In the genomic region with DNA sequence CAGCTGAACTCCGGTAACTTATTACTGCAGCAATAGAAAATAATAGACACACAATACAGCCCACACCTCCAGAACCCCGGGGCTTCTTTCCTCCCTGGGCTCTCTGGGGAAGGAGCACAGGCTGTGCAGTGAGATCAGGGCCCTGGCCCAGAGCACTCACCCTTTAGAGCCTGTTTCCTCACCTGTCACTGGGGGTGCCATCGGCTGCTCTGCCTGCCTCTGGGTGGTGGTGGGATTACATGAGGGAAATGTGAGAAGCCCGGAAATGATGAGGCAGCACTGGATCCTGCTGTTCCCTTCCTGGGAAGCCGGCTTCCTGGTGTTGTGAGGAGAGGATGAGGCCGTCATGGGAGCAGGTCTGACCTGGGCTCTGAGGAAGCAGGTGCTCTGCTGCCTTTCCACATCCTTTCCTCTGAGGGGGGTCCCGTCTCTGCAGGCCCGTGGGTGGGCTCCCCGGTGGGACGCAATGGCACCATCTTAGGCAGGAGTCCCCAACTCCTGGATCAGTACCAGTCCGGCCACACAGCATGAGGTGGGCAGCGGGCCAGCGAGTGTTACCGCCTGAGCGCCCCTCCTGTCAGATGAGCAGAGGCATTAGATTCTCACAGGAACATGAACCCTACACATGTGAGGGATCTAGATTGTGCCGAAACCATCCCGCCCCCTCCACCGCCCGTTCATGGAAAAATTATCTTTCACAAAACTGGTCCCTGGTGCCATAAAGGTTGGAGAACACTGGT, we compare ENCODE assay signal across 12 cellular contexts.
"Had no signal": no experiment of that assay in that cellular context is flagged by ENCODE, and none has a peak within 500 bp of the region (broad histone marks: within the 10 kb centered on the region; RNA-seq: fewer than 3 reads in every experiment).

No MANE protein-coding gene starts in this region.

- H3K9me3 Mint-ChIP-seq: activated naive CD4-positive, alpha-beta T cell treated with anti-CD3 and anti-CD28 coated beads, Interleukin-2, amount 50 U/mL, for 72 hours; activated T-cell treated with anti-CD3 and anti-CD28 coated beads, Interleukin-2, amount 50 U/mL, for 4 hours had no signal

- H3K36me3 ChIP-seq: esophagus squamous epithelium, tibial nerve had no signal

- H3K27ac Mint-ChIP-seq: brain had no signal

- H3K27me3 ChIP-seq: esophagus squamous epithelium, tibial nerve had no signal

- ATAC-seq: activated naive CD4-positive, alpha-beta T cell treated with anti-CD3 and anti-CD28 coated beads, Interleukin-2, amount 50 U/mL, for 72 hours; activated T-cell treated with anti-CD3 and anti-CD28 coated beads, Interleukin-2, amount 50 U/mL, for 4 hours had no signal

- H3K4me1 ChIP-seq: tibial nerve had no signal

- DNase-seq: activated CD4-positive, alpha-beta T cell treated with anti-CD3 and anti-CD28 coated beads, Interleukin-2, amount 50 U/mL, for 4 hours; activated effector memory CD4-positive, alpha-beta T cell treated with anti-CD3 and anti-CD28 coated beads, Interleukin-2, amount 50 U/mL, for 16 hours; activated T-cell treated with anti-CD3 and anti-CD28 coated beads, Interleukin-2, amount 50 U/mL, for 4 hours; amygdala; cerebellar nuclear complex; esophagus squamous epithelium; foreskin fibroblast; posterior cingulate gyrus had no signal

- H3K27me3 Mint-ChIP-seq: brain had no signal

- H3K9me3 ChIP-seq: esophagus squamous epithelium, tibial nerve had no signal

- H3K27ac ChIP-seq: esophagus squamous epithelium, tibial nerve had no signal

- H3K36me3 Mint-ChIP-seq: activated naive CD4-positive, alpha-beta T cell treated with anti-CD3 and anti-CD28 coated beads, Interleukin-2, amount 50 U/mL, for 72 hours; brain had no signal

- H3K4me3 ChIP-seq: esophagus squamous epithelium, smooth muscle cell, tibial nerve had no signal

- H3K4me3 Mint-ChIP-seq: activated T-cell treated with anti-CD3 and anti-CD28 coated beads, Interleukin-2, amount 50 U/mL, for 4 hours; brain had no signal
